ENCODE assay signal across 8 cellular contexts in genomic region chr7:155644971-155645509, GRCh38. TPM values are rescaled to one million over a fixed set of nuclear protein-coding genes. Genes with fewer than 3 reads are reported as not detected.
DNase-seq lines count a peak whose midpoint lies in the region; ATAC-seq, FAIRE-seq and TF ChIP-seq lines count a peak whose summit lies in the region.

No MANE protein-coding gene starts in this region.

- H3K27me3 ChIP-seq in BLaER1, result no peaks in the 10 kb centered on the region
- H3K27me3 ChIP-seq in adipocyte (replicated peaks; ENCODE audit: control insufficient read depth, insufficient read depth, low read length), result no peaks in the 10 kb centered on the region
- H3K27me3 ChIP-seq in right atrium auricular region, result no peaks in the 10 kb centered on the region
- H3K27me3 ChIP-seq in rectal smooth muscle tissue (ENCODE audit: control insufficient read depth, insufficient read depth, low read length), result no peaks in the 10 kb centered on the region

- H3K9ac ChIP-seq in BLaER1, result peak overlapping the region; percentile 99
- H3K9ac ChIP-seq in adipocyte (ENCODE audit: low read length), result peak overlapping the region; percentile 99
- peak overlapping the region; percentile 97 for H3K9ac ChIP-seq in rectal smooth muscle tissue (ENCODE audit: low read length)

- peaks cover 38% of the 10 kb centered on the region for H3K9me3 ChIP-seq in BLaER1
- peaks cover 26% of the 10 kb centered on the region for H3K9me3 ChIP-seq in adipocyte (ENCODE audit: control insufficient read depth, low read length)
- peaks cover 4 to 16% of the 10 kb centered on the region in 2 donors for H3K9me3 ChIP-seq in right atrium auricular region

- FAIRE-seq in RCC 7860 (lab: Jason Lieb, UNC), result no peak

- no peak for TF ChIP-seq CTCF in right atrium auricular region (IDR thresholded peaks at IDR 0.05)

- H3K27ac ChIP-seq in BLaER1 (peak overlapping the region; percentile 99), right atrium auricular region (peak overlapping the region; percentile 96 to 98), rectal smooth muscle tissue (ENCODE audit: low read depth, low read length) (peak overlapping the region; percentile 90)

- peaks cover 25% of the 10 kb centered on the region for H3K4me1 ChIP-seq in BLaER1
- H3K4me1 ChIP-seq in adipocyte (ENCODE audit: control insufficient read depth, insufficient read depth, low read length), result peaks cover 11% of the 10 kb centered on the region
- peaks cover 0 to 15% of the 10 kb centered on the region in 2 donors for H3K4me1 ChIP-seq in right atrium auricular region
- peaks cover 5% of the 10 kb centered on the region for H3K4me1 ChIP-seq in rectal smooth muscle tissue (ENCODE audit: control insufficient read depth, insufficient read depth, low read length)

- H3K36me3 ChIP-seq in BLaER1, result peaks cover 63% of the 10 kb centered on the region
- peaks cover 47% of the 10 kb centered on the region for H3K36me3 ChIP-seq in adipocyte (ENCODE audit: control insufficient read depth, insufficient read depth, low read length, severe bottlenecking)
- H3K36me3 ChIP-seq in right atrium auricular region, result no peaks in the 10 kb centered on the region
- H3K36me3 ChIP-seq in rectal smooth muscle tissue (ENCODE audit: control insufficient read depth, insufficient read depth, low read length), result peaks cover 5% of the 10 kb centered on the region

- DNase-seq in RCC 7860 (ENCODE audit: low spot score), result peak; percentile 20
- peak; percentile 75 for DNase-seq in adipocyte (ENCODE audit: low read depth)
- no peak for DNase-seq in right atrium auricular region (ENCODE audit: low spot score)
- DNase-seq in central memory CD4-positive, alpha-beta T cell, result no peak

- ATAC-seq in GM19043 (IDR thresholded peaks at IDR 0.05; ENCODE audit: low read depth, unreplicated experiment), result peak; percentile 27
- peak; percentile 24 for ATAC-seq in HG03280 (IDR thresholded peaks at IDR 0.05; ENCODE audit: unreplicated experiment)

- peaks cover 51% of the 10 kb centered on the region for H4K20me1 ChIP-seq in BLaER1

- H3K4me3 ChIP-seq in BLaER1 (peak overlapping the region; percentile 98), adipocyte (ENCODE audit: low read length) (peak overlapping the region; percentile 98), right atrium auricular region (peak overlapping the region; percentile 87 to 98), rectal smooth muscle tissue (ENCODE audit: low read length) (peak overlapping the region; percentile 100)

- peak overlapping the region; percentile 87 for H3K4me2 ChIP-seq in BLaER1

RNA-seq across cellular contexts. Expression of gene RBM33, which starts 0.6 kb away (rescaled TPM):
- total RNA-seq in right atrium auricular region, result 10 to 100 TPM; 15.4 to 21.0 TPM

Comparison
In these comparisons a context has a peak if more than half of its experiments do, and no peak if none do; other contexts are left out.
1. DNase-seq: peak in RCC 7860 (single experiment) and adipocyte (single experiment); none in right atrium auricular region (single experiment) and central memory CD4-positive, alpha-beta T cell (single experiment).
2. Peak in every context shown above with its lines, with median percentiles within 50 percentile points of each other: H3K27ac ChIP-seq, H3K4me3 ChIP-seq and H3K9ac ChIP-seq.